12 cellular contexts compared by ENCODE assay signal in genomic region chr12:47743311-47743860, GRCh38. TPM values are rescaled to one million over a fixed set of nuclear protein-coding genes. Genes with fewer than 3 reads are reported as not detected.
A peak's percentile ranks its signal among the peaks of the same experiment; 100 is the strongest.
DNase-seq lines count a peak whose midpoint lies in the region; TF ChIP-seq lines count a peak whose summit lies in the region.
"Had no signal": no experiment of that assay in that cellular context is flagged by ENCODE, and none has a peak within 500 bp of the region (broad histone marks: within the 10 kb centered on the region; RNA-seq: fewer than 3 reads in every experiment).

No MANE protein-coding gene starts in this region.

- H3K27ac ChIP-seq in RWPE1 (0 out of 2 replicates have a peak overlapping the region, but pooled peaks have one; percentile 7), substantia nigra (ENCODE audit: low read depth, low read length, poor library complexity, severe bottlenecking) (peak overlapping the region; percentile 65)
- H3K27ac ChIP-seq: 22Rv1 had no signal

- H3K4me1 Mint-ChIP-seq in glutamatergic neuron (ENCODE audit: low read depth, unreplicated experiment) = peaks cover 10% of the 10 kb centered on the region
- peaks cover 20% of the 10 kb centered on the region for H3K4me1 Mint-ChIP-seq in activated CD4-positive, alpha-beta memory T cell treated with anti-CD3 and anti-CD28 coated beads, Interleukin-2, amount 10 ng/mL, durations not matched to agents 7 days and 5 days

- peak; percentile 48 for DNase-seq in DMS53 (lab: John Stamatoyannopoulos, UW)
- DNase-seq in DMS53 treated with DMSO at 0.1 percent for 48 hours (lab: John Stamatoyannopoulos, UW; ENCODE audit: unreplicated experiment) = no peak
- DNase-seq in RWPE1 (ENCODE audit: low spot score) = no peak
- no peak for DNase-seq in glutamatergic neuron
- DNase-seq in substantia nigra (lab: John Stamatoyannopoulos, UW) = no peak
- no peak for DNase-seq in activated CD4-positive, alpha-beta memory T cell treated with anti-CD3 and anti-CD28 coated beads, Interleukin-2, amount 10 ng/mL, durations not matched to agents 7 days and 5 days
- no peak for DNase-seq in germinal center (ENCODE audit: low spot score)
- DNase-seq in HEK293T (ENCODE audit: extremely low spot score) = no peak
- DNase-seq: NCI-H524 treated with DMSO at 0.1 percent for 48 hours had no signal

- no peak for TF ChIP-seq CTCF in RWPE1 (conservative IDR thresholded peaks at IDR 0.05; ENCODE audit: low read depth)
- TF ChIP-seq CTCF in glutamatergic neuron (IDR thresholded peaks at IDR 0.05; ENCODE audit: partially characterized antibody, unreplicated experiment) = no peak

- H3K9me3 Mint-ChIP-seq in glutamatergic neuron (ENCODE audit: unreplicated experiment) = peaks cover 19% of the 10 kb centered on the region
- H3K9me3 Mint-ChIP-seq in activated CD4-positive, alpha-beta memory T cell treated with anti-CD3 and anti-CD28 coated beads, Interleukin-2, amount 10 ng/mL, durations not matched to agents 7 days and 5 days = no peaks in the 10 kb centered on the region
- H3K9me3 Mint-ChIP-seq: H9 had no signal

- H3K27ac Mint-ChIP-seq in glutamatergic neuron (ENCODE audit: unreplicated experiment) = peak overlapping the region; percentile 13
- H3K27ac Mint-ChIP-seq in activated CD4-positive, alpha-beta memory T cell treated with anti-CD3 and anti-CD28 coated beads, Interleukin-2, amount 10 ng/mL, durations not matched to agents 7 days and 5 days = no peak overlapping the region

- H3K27me3 Mint-ChIP-seq in glutamatergic neuron (ENCODE audit: unreplicated experiment) = peaks cover 16% of the 10 kb centered on the region
- peaks cover 17% of the 10 kb centered on the region for H3K27me3 Mint-ChIP-seq in activated CD4-positive, alpha-beta memory T cell treated with anti-CD3 and anti-CD28 coated beads, Interleukin-2, amount 10 ng/mL, durations not matched to agents 7 days and 5 days

- CTCF ChIA-PET in RWPE1 (lab: Yijun Ruan, JAX) = interaction anchor here (0.7 to 6.3 kb wide), 19 partner anchors 11 to 671 kb away, joined by 3 to 167 read pairs (median 4); partner anchors contain the start of genes RAPGEF3 and SLC48A1
- CTCF ChIA-PET in activated CD4-positive, alpha-beta memory T cell treated with anti-CD3 and anti-CD28 coated beads, Interleukin-2, amount 10 ng/mL, durations not matched to agents 7 days and 5 days (lab: Charles Lee) = interaction anchor here (0.7 to 13.6 kb wide), 34 partner anchors 11 to 440 kb away, joined by 3 to 431 read pairs (median 6); partner anchors contain the start of genes CCDC184, ENDOU, RAPGEF3 and RPAP3
- CTCF ChIA-PET in HEK293T (lab: Yijun Ruan, JAX) = interaction anchor here (0.9 to 6.3 kb wide), 15 partner anchors 9 to 98 kb away, joined by 3 to 85 read pairs (median 8); partner anchors contain the start of genes ENDOU, RAPGEF3 and SLC48A1

- POLR2A ChIA-PET in RWPE1 (lab: Yijun Ruan, JAX; ENCODE audit: low non-redundant PET) (interaction anchor here (1.2 kb wide), 1 partner anchor 39 kb away, joined by 3 read pairs; no protein-coding TSS in a partner anchor), HEK293T (lab: Yijun Ruan, JAX) (interaction anchor here (0.8 to 1.6 kb wide), 4 partner anchors 12 to 89 kb away, joined by 3 to 6 read pairs (median 4); no protein-coding TSS in a partner anchor)
- POLR2A ChIA-PET in activated CD4-positive, alpha-beta memory T cell treated with anti-CD3 and anti-CD28 coated beads, Interleukin-2, amount 10 ng/mL, durations not matched to agents 7 days and 5 days (lab: Charles Lee) = interaction anchor here (0.8 to 6.6 kb wide), 11 partner anchors 10 to 96 kb away, joined by 3 to 48 read pairs (median 6); no protein-coding TSS in a partner anchor

- peak overlapping the region; percentile 30 for H3K4me3 Mint-ChIP-seq in glutamatergic neuron (ENCODE audit: unreplicated experiment)
- H3K4me3 Mint-ChIP-seq in activated CD4-positive, alpha-beta memory T cell treated with anti-CD3 and anti-CD28 coated beads, Interleukin-2, amount 10 ng/mL, durations not matched to agents 7 days and 5 days = no peak overlapping the region
- H3K4me3 Mint-ChIP-seq: H9 had no signal

- H3K36me3 Mint-ChIP-seq in glutamatergic neuron (ENCODE audit: unreplicated experiment) = no peaks in the 10 kb centered on the region
- no peaks in the 10 kb centered on the region for H3K36me3 Mint-ChIP-seq in activated CD4-positive, alpha-beta memory T cell treated with anti-CD3 and anti-CD28 coated beads, Interleukin-2, amount 10 ng/mL, durations not matched to agents 7 days and 5 days (ENCODE audit: low read depth)

TF ChIP-seq in HEK293T, 16 proteins besides CTCF, POLR2A, EP300 and RAD21:
- TF ChIP-seq LEF1 (IDR thresholded peaks at IDR 0.05; ENCODE audit: borderline replicate concordance) = no peak
- TF ChIP-seq BHLHE40 (IDR thresholded peaks at IDR 0.05; ENCODE audit: borderline replicate concordance) = no peak
- TF ChIP-seq FOXM1 (IDR thresholded peaks at IDR 0.05; ENCODE audit: borderline replicate concordance) = no peak
- TF ChIP-seq SP1 (IDR thresholded peaks at IDR 0.05) = no peak
- no peak for TF ChIP-seq FOXA1 (IDR thresholded peaks at IDR 0.05)
- TF ChIP-seq SUZ12 (IDR thresholded peaks at IDR 0.05) = no peak
- no peak for TF ChIP-seq HDGF (IDR thresholded peaks at IDR 0.05; ENCODE audit: borderline replicate concordance)
- TF ChIP-seq L3MBTL2 (conservative IDR thresholded peaks at IDR 0.05) = no peak
- TF ChIP-seq NFRKB (IDR thresholded peaks at IDR 0.05) = no peak
- no peak for TF ChIP-seq CTBP1 (IDR thresholded peaks at IDR 0.05; ENCODE audit: borderline replicate concordance)
- no peak for TF ChIP-seq ARNT (IDR thresholded peaks at IDR 0.05)
- no peak for TF ChIP-seq TARDBP (IDR thresholded peaks at IDR 0.05)
- no peak for TF ChIP-seq PKNOX1 (IDR thresholded peaks at IDR 0.05)
- no peak for TF ChIP-seq ELF4 (IDR thresholded peaks at IDR 0.05)
- TF ChIP-seq ZNF384 (IDR thresholded peaks at IDR 0.05) = no peak
- no peak for TF ChIP-seq FOXK2 (IDR thresholded peaks at IDR 0.05)

RNA-seq across cellular contexts. Expression of gene RAPGEF3, which starts 15.3 kb away (rescaled TPM):
- total RNA-seq in glutamatergic neuron (ENCODE audit: unreplicated experiment) = 0.81 TPM
- total RNA-seq in activated CD4-positive, alpha-beta memory T cell treated with anti-CD3 and anti-CD28 coated beads, Interleukin-2, amount 10 ng/mL, durations not matched to agents 7 days and 5 days = 1 to 10 TPM; 1.4 to 1.6 TPM

RNA-seq across cellular contexts. Expression of gene ENDOU, which starts 18.1 kb away (rescaled TPM):
- not detected for total RNA-seq in glutamatergic neuron (ENCODE audit: unreplicated experiment)
- not detected for total RNA-seq in activated CD4-positive, alpha-beta memory T cell treated with anti-CD3 and anti-CD28 coated beads, Interleukin-2, amount 10 ng/mL, durations not matched to agents 7 days and 5 days
- total RNA-seq: H9, PC-3 had no signal

RNA-seq across cellular contexts. Expression of gene SLC48A1, which starts 29.7 kb away (rescaled TPM):
- 15.7 TPM for total RNA-seq in glutamatergic neuron (ENCODE audit: unreplicated experiment)
- total RNA-seq in activated CD4-positive, alpha-beta memory T cell treated with anti-CD3 and anti-CD28 coated beads, Interleukin-2, amount 10 ng/mL, durations not matched to agents 7 days and 5 days = 10 to 100 TPM; 19.4 to 22.6 TPM

RNA-seq across cellular contexts. Expression of gene RPAP3, which starts 37.6 kb away (rescaled TPM):
- total RNA-seq in glutamatergic neuron (ENCODE audit: unreplicated experiment) = 29.5 TPM
- 10 to 100 TPM; 38.4 to 40.7 TPM for total RNA-seq in activated CD4-positive, alpha-beta memory T cell treated with anti-CD3 and anti-CD28 coated beads, Interleukin-2, amount 10 ng/mL, durations not matched to agents 7 days and 5 days
